ENCODE assay signal across 1 cellular context in genomic region chr12:55002355-55002754, GRCh38.
TF ChIP-seq lines count a peak whose summit lies in the region.

No MANE protein-coding gene starts in this region.

TF ChIP-seq in K562, 482 proteins besides CTCF, POLR2A, EP300 and RAD21:
- TF ChIP-seq, protein P1, sequence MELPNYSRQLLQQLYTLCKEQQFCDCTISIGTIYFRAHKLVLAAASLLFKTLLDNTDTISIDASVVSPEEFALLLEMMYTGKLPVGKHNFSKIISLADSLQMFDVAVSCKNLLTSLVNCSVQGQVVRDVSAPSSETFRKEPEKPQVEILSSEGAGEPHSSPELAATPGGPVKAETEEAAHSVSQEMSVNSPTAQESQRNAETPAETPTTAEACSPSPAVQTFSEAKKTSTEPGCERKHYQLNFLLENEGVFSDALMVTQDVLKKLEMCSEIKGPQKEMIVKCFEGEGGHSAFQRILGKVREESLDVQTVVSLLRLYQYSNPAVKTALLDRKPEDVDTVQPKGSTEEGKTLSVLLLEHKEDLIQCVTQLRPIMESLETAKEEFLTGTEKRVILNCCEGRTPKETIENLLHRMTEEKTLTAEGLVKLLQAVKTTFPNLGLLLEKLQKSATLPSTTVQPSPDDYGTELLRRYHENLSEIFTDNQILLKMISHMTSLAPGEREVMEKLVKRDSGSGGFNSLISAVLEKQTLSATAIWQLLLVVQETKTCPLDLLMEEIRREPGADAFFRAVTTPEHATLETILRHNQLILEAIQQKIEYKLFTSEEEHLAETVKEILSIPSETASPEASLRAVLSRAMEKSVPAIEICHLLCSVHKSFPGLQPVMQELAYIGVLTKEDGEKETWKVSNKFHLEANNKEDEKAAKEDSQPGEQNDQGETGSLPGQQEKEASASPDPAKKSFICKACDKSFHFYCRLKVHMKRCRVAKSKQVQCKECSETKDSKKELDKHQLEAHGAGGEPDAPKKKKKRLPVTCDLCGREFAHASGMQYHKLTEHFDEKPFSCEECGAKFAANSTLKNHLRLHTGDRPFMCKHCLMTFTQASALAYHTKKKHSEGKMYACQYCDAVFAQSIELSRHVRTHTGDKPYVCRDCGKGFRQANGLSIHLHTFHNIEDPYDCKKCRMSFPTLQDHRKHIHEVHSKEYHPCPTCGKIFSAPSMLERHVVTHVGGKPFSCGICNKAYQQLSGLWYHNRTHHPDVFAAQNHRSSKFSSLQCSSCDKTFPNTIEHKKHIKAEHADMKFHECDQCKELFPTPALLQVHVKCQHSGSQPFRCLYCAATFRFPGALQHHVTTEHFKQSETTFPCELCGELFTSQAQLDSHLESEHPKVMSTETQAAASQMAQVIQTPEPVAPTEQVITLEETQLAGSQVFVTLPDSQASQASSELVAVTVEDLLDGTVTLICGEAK (IDR thresholded peaks at IDR 0.05), result no peak
- TF ChIP-seq, protein P1 (CRISPR knock-in tag; IDR thresholded peaks at IDR 0.05), result no peak
- TF ChIP-seq TAF1 (IDR thresholded peaks at IDR 0.05; ENCODE audit: control insufficient read depth, extremely low read depth, insufficient read depth, low read length, severe bottlenecking) (no peak), CHD7 (IDR thresholded peaks at IDR 0.05; ENCODE audit: low read depth, low read length) (no peak), ZBTB8A (IDR thresholded peaks at IDR 0.05; ENCODE audit: partially characterized antibody) (no peak), E2F1 (CRISPR knock-in tag; IDR thresholded peaks at IDR 0.05) (no peak), SRF (CRISPR knock-in tag; IDR thresholded peaks at IDR 0.05) (peak in 1 of 2 experiments; percentile 70; a peak in 2 of 4 replicates), CBFA2T3 (IDR thresholded peaks at IDR 0.05) (peak; percentile 11; the same call in 1 of the 2 replicates), C11orf30 (IDR thresholded peaks at IDR 0.05; ENCODE audit: low read depth) (no peak), MEIS2 (IDR thresholded peaks at IDR 0.05; ENCODE audit: partially characterized antibody) (peak; percentile 10), ZNF124 (CRISPR knock-in tag; IDR thresholded peaks at IDR 0.05) (no peak), GABPB2 (CRISPR knock-in tag; conservative IDR thresholded peaks at IDR 0.05) (no peak)
- TF ChIP-seq, protein P2, sequence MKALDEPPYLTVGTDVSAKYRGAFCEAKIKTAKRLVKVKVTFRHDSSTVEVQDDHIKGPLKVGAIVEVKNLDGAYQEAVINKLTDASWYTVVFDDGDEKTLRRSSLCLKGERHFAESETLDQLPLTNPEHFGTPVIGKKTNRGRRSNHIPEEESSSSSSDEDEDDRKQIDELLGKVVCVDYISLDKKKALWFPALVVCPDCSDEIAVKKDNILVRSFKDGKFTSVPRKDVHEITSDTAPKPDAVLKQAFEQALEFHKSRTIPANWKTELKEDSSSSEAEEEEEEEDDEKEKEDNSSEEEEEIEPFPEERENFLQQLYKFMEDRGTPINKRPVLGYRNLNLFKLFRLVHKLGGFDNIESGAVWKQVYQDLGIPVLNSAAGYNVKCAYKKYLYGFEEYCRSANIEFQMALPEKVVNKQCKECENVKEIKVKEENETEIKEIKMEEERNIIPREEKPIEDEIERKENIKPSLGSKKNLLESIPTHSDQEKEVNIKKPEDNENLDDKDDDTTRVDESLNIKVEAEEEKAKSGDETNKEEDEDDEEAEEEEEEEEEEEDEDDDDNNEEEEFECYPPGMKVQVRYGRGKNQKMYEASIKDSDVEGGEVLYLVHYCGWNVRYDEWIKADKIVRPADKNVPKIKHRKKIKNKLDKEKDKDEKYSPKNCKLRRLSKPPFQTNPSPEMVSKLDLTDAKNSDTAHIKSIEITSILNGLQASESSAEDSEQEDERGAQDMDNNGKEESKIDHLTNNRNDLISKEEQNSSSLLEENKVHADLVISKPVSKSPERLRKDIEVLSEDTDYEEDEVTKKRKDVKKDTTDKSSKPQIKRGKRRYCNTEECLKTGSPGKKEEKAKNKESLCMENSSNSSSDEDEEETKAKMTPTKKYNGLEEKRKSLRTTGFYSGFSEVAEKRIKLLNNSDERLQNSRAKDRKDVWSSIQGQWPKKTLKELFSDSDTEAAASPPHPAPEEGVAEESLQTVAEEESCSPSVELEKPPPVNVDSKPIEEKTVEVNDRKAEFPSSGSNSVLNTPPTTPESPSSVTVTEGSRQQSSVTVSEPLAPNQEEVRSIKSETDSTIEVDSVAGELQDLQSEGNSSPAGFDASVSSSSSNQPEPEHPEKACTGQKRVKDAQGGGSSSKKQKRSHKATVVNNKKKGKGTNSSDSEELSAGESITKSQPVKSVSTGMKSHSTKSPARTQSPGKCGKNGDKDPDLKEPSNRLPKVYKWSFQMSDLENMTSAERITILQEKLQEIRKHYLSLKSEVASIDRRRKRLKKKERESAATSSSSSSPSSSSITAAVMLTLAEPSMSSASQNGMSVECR (CRISPR knock-in tag; IDR thresholded peaks at IDR 0.05), result no peak
- TF ChIP-seq, protein P3, sequence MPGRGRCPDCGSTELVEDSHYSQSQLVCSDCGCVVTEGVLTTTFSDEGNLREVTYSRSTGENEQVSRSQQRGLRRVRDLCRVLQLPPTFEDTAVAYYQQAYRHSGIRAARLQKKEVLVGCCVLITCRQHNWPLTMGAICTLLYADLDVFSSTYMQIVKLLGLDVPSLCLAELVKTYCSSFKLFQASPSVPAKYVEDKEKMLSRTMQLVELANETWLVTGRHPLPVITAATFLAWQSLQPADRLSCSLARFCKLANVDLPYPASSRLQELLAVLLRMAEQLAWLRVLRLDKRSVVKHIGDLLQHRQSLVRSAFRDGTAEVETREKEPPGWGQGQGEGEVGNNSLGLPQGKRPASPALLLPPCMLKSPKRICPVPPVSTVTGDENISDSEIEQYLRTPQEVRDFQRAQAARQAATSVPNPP (IDR thresholded peaks at IDR 0.05; ENCODE audit: borderline replicate concordance, insufficient read depth, insufficient read length), result no peak
